ENCODE assay signal across 8 cellular contexts in the genomic region with DNA sequence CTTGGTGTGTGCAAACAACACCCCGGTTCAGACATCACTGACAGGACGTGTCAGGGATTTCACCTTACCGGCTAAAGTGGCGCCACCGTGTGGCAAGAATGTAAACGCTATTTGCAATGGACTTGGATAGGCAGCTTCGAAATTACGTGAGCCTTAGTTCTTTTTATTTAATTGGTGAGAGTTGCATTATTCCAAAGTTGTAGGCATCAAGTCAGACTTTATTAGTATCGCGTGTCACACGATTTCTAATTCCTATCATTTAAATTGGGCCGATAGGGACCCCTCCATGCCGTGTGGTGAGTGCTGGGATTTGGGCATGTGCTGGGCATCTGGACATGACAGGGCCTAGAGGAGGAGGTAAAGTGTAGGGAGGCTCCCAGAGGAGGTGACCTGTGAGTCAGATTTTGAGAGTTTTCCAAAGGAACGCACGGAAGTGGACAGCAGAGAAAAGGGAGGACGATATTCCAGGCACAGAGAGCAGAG. TPM values are rescaled to one million over a fixed set of nuclear protein-coding genes. Genes with fewer than 3 reads are reported as not detected.
DNase-seq lines count a peak whose midpoint lies in the region; ATAC-seq and TF ChIP-seq lines count a peak whose summit lies in the region.

No MANE protein-coding gene starts in this region.

- no peak overlapping the region for H3K27ac ChIP-seq in A673 (ENCODE audit: low read depth, low read length, poor library complexity, severe bottlenecking)

- no peaks in the 10 kb centered on the region for H3K9me3 ChIP-seq in A673 (ENCODE audit: low read depth, low read length, poor library complexity, severe bottlenecking)

- H3K27me3 ChIP-seq in A673 (replicated peaks; ENCODE audit: insufficient read depth, low read depth, low read length, poor library complexity) = no peaks in the 10 kb centered on the region

- ATAC-seq in GM18867 (IDR thresholded peaks at IDR 0.05; ENCODE audit: unreplicated experiment) = peak; percentile 53
- ATAC-seq in activated CD4-positive, CD25-positive, alpha-beta regulatory T cell treated with anti-CD3 and anti-CD28 coated beads, Interleukin-2, amount 50 U/mL, for 24 hours = peak; percentile 72
- no peak for ATAC-seq in GM19324 (IDR thresholded peaks at IDR 0.05; ENCODE audit: low FRiP score, unreplicated experiment)

- POLR2A ChIA-PET in A673 (lab: Charles Lee; ENCODE audit: low non-redundant PET) = no interaction called here

- DNase-seq in A673 (ENCODE audit: low spot score) (peak; percentile 84), NCI-H2171 (lab: John Stamatoyannopoulos, UW) (peak; percentile 38), cerebellar cortex (ENCODE audit: low spot score) (peak; percentile 84), kidney tubule cell (ENCODE audit: low spot score) (peak; percentile 79)
- DNase-seq in stimulated activated CD4-positive, alpha-beta T cell treated with anti-CD3 and anti-CD28 coated beads, Interleukin-2, amount 100 ng/mL, for 48 hours = peak; percentile 85

- no peaks in the 10 kb centered on the region for H3K36me3 ChIP-seq in A673 (ENCODE audit: insufficient read depth, low read length, poor library complexity, severe bottlenecking)

- no TSS peak for BruUV-seq in A673 (replicated peaks; lab: Mats Ljungman, UMichigan)

- CTCF ChIA-PET in A673 (lab: Charles Lee) = interaction anchor here (0.6 to 0.8 kb wide), 2 partner anchors 41 to 281 kb away, joined by 3 read pairs; no protein-coding TSS in a partner anchor

- intact Hi-C loops in A673 (cut with micrococcal nuclease; ENCODE audit: unreplicated experiment) = loop anchor here (5.0 to 10.0 kb wide), 3 partner anchors 117 to 337 kb away; a partner anchor contains a TSS

- peak; percentile 98 for TF ChIP-seq CTCF in A673 (conservative IDR thresholded peaks at IDR 0.05; ENCODE audit: low read depth, low read length)

- no peak overlapping the region for H3K4me3 ChIP-seq in A673 (ENCODE audit: low read depth, low read length, poor library complexity, severe bottlenecking)

- H3K4me1 ChIP-seq in A673 (ENCODE audit: insufficient read depth, low read length, poor library complexity, severe bottlenecking) = no peaks in the 10 kb centered on the region

RNA-seq across cellular contexts. Expression of a gene that starts 14.5 kb away (rescaled TPM):
- total RNA-seq in A673 (2021) = 17.0 and 18.7 TPM in 2 replicates

RNA-seq across cellular contexts. Expression of a gene that starts 38.3 kb away (rescaled TPM):
- 53.8 and 56.7 TPM in 2 replicates for total RNA-seq in A673 (2021)

RNA-seq across cellular contexts. Expression of a gene that starts 39.7 kb away (rescaled TPM):
- not detected in 2 replicates for total RNA-seq in A673 (2021)

RNA-seq across cellular contexts. Expression of a gene that starts 56.2 kb away (rescaled TPM):
- total RNA-seq in A673 (2021) = 75.1 and 76.3 TPM in 2 replicates
